ENCODE assay signal across 8 cellular contexts in the genomic region with DNA sequence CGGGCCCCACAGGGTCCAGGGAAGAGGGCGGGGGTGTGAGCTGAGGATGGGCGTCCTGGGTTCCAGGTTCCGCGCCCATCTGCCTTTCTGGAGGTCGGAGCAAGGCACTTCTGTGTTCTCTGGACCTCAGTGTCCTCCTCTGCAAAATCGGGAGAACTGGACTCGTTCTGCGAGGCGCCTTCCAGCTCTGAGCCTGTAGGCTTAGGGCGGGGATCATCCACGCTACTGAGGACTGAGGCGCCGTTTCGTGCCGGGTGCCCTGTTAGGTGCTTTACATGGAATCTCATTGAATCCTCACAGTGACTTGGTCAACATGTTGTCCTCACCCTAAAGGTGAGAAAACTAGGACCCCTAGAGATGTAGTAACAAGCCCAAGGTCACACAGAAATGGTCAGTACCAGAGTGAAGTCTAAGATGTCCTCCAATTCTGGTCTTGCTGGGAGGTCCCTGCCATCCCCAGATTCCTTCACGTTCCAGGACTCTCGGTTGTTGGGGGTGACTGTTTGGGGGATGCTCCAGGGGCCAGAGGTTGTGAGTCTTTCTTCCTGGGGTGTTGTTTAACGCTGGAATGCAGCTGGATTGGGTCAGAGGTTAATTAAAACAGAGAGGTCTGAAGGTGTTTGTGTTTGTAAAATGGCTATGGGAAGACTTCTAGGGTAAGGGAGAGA. TPM values are rescaled to one million over a fixed set of nuclear protein-coding genes. Genes with fewer than 3 reads are reported as not detected.
DNase-seq lines count a peak whose midpoint lies in the region; ATAC-seq and TF ChIP-seq lines count a peak whose summit lies in the region.

No MANE protein-coding gene starts in this region.

- H3K9ac ChIP-seq in mesenchymal stem cell (ENCODE audit: low read length) = peak overlapping the region; percentile 62

- peak overlapping the region in 1 of 2 experiments; percentile 63 for H3K23ac ChIP-seq in mesenchymal stem cell (ENCODE audit: low read length in 2 of 2)

- H2BK120ac ChIP-seq in mesenchymal stem cell (ENCODE audit: low read depth, low read length) = peak overlapping the region; percentile 7

- peak overlapping the region; percentile 80 for H2AFZ ChIP-seq in mesenchymal stem cell (ENCODE audit: low read depth, low read length)
- no peak overlapping the region for H2AFZ ChIP-seq in OCI-LY7 (ENCODE audit: low read length)

- no peaks in the 10 kb centered on the region for H3K9me2 ChIP-seq in OCI-LY7 (ENCODE audit: insufficient read depth, low read length)

- H3K4ac ChIP-seq in mesenchymal stem cell (ENCODE audit: low read depth in 1 of 2, low read length in 2 of 2) = no peak overlapping the region

- H3K36me3 ChIP-seq in mesenchymal stem cell (ENCODE audit: control insufficient read depth in 1 of 2, insufficient read depth in 2 of 2, low read depth in 1 of 2, low read length in 2 of 2) (no peaks in the 10 kb centered on the region), uterus (no peaks in the 10 kb centered on the region), OCI-LY7 (ENCODE audit: insufficient read depth, low read length) (no peaks in the 10 kb centered on the region)

- H3K4me3 ChIP-seq in mesenchymal stem cell (ENCODE audit: insufficient read depth in 1 of 2, low read depth in 1 of 2, low read length in 2 of 2) (peak overlapping the region; percentile 80 to 91), uterus (peak overlapping the region; percentile 44 to 68), OCI-LY7 (ENCODE audit: low read depth, low read length, poor library complexity, severe bottlenecking) (no peak overlapping the region)

- H3K79me2 ChIP-seq in OCI-LY7 (ENCODE audit: insufficient read depth, low read depth, low read length) = no peaks in the 10 kb centered on the region

- TF ChIP-seq CTCF in uterus (IDR thresholded peaks at IDR 0.05) = no peak
- no peak for TF ChIP-seq CTCF in OCI-LY7 (conservative IDR thresholded peaks at IDR 0.05; ENCODE audit: low read length)

- ATAC-seq in GM18511 (IDR thresholded peaks at IDR 0.05; ENCODE audit: unreplicated experiment) = peak; percentile 18
- no peak for ATAC-seq in GM19455 (IDR thresholded peaks at IDR 0.05; ENCODE audit: unreplicated experiment)

- peak overlapping the region; percentile 55 for H3K4me2 ChIP-seq in mesenchymal stem cell (ENCODE audit: low read length, poor library complexity, severe bottlenecking)
- no peak overlapping the region for H3K4me2 ChIP-seq in OCI-LY7 (ENCODE audit: low read length)

- no peak overlapping the region for H2BK12ac ChIP-seq in mesenchymal stem cell (ENCODE audit: low read length in 2 of 2)

- H3K27me3 ChIP-seq in mesenchymal stem cell (ENCODE audit: control insufficient read depth in 1 of 2, insufficient read depth in 1 of 2, low read length in 2 of 2) (no peaks in the 10 kb centered on the region), uterus (no peaks in the 10 kb centered on the region)

- 9% methylated on average over 19 of the region's 19 CpGs for WGBS in mesenchymal stem cell

- BruUV-seq in OCI-LY7 (replicated peaks; lab: Mats Ljungman, UMichigan) = no TSS peak

- peaks cover 3% of the 10 kb centered on the region for H3K79me1 ChIP-seq in mesenchymal stem cell (replicated peaks; ENCODE audit: low read length, poor library complexity, severe bottlenecking)

- no peaks in the 10 kb centered on the region for H4K20me1 ChIP-seq in OCI-LY7 (ENCODE audit: insufficient read depth, low read length)

- no peak overlapping the region for H2AK5ac ChIP-seq in mesenchymal stem cell (ENCODE audit: low read length, severe bottlenecking)

- H3K9me3 ChIP-seq in mesenchymal stem cell (ENCODE audit: control insufficient read depth, low read length) = no peaks in the 10 kb centered on the region
- H3K9me3 ChIP-seq in uterus = no peaks in the 10 kb centered on the region
- no peaks in the 10 kb centered on the region for H3K9me3 ChIP-seq in OCI-LY7 (ENCODE audit: low read length)

- peak overlapping the region; percentile 90 for H2BK15ac ChIP-seq in mesenchymal stem cell (ENCODE audit: low read depth, poor library complexity, severe bottlenecking)

- H3K4me1 ChIP-seq in mesenchymal stem cell (ENCODE audit: control insufficient read depth, insufficient read depth, low read depth, low read length) = no peaks in the 10 kb centered on the region
- no peaks in the 10 kb centered on the region for H3K4me1 ChIP-seq in uterus
- no peaks in the 10 kb centered on the region for H3K4me1 ChIP-seq in OCI-LY7 (ENCODE audit: insufficient read depth, low read length, poor library complexity, severe bottlenecking)

- H2BK5ac ChIP-seq in mesenchymal stem cell (ENCODE audit: low read depth, low read length, poor library complexity, severe bottlenecking) = peak overlapping the region; percentile 33

- no peak for TF ChIP-seq POLR2A in uterus (IDR thresholded peaks at IDR 0.05)

- peak overlapping the region; percentile 29 to 83 for H3K18ac ChIP-seq in mesenchymal stem cell (ENCODE audit: low read depth in 1 of 2, low read length in 2 of 2)

- H3K14ac ChIP-seq in mesenchymal stem cell (ENCODE audit: low read length in 2 of 2) = peak overlapping the region in 1 of 2 experiments; percentile 57

- H4K8ac ChIP-seq in mesenchymal stem cell (ENCODE audit: low read length) = peak overlapping the region; percentile 88

- intact Hi-C loops in uterus (cut with DNase I; ENCODE audit: low total_unique reads) = no loop called here
- intact Hi-C loops in OCI-LY7 (cut with micrococcal nuclease; ENCODE audit: unreplicated experiment) = no loop called here

- POLR2A ChIA-PET in OCI-LY7 (lab: Charles Lee) = interaction anchor here (0.6 kb wide), 1 partner anchor 1950 kb away, joined by 4 read pairs; no protein-coding TSS in a partner anchor

- CTCF ChIA-PET in OCI-LY7 (lab: Charles Lee; ENCODE audit: unreplicated experiment) = no interaction called here

- peak; percentile 29 for DNase-seq in NCI-H2107 treated with DMSO at 0.1 percent for 48 hours (lab: John Stamatoyannopoulos, UW; ENCODE audit: unreplicated experiment)
- peak; percentile 62 for DNase-seq in ecto neural progenitor cell (ENCODE audit: low spot score)
- DNase-seq in mesenchymal stem cell = peak; percentile 40
- DNase-seq in uterus = no peak
- DNase-seq in NCI-H226 = no peak
- DNase-seq in OCI-LY7 (ENCODE audit: low spot score) = no peak

- peak overlapping the region; percentile 51 for H3K27ac ChIP-seq in mesenchymal stem cell (ENCODE audit: low read length, poor library complexity, severe bottlenecking)
- H3K27ac ChIP-seq in uterus = peak overlapping the region; percentile 50 to 71
- no peak overlapping the region for H3K27ac ChIP-seq in OCI-LY7 (ENCODE audit: low read depth, low read length, poor library complexity, severe bottlenecking)

- H4K91ac ChIP-seq in mesenchymal stem cell (ENCODE audit: low read length) = peak overlapping the region; percentile 25

RNA-seq across cellular contexts. Expression of a gene that starts 0.7 kb away (rescaled TPM):
- 2.5 TPM for polyA plus RNA-seq in mesenchymal stem cell (2013, experiment 1 of 2)
- polyA plus RNA-seq in mesenchymal stem cell (2013, experiment 2 of 2) = 2.5 TPM
- total RNA-seq in uterus (1 to 10 TPM; 2.8 to 10.0 (median 7.4) TPM), OCI-LY7 (2022) (not detected in 2 replicates)
- not detected in 2 replicates for total RNA-seq in OCI-LY7 (2014; rRNA removed; shearing (Covaris generic))

Comparison
In these comparisons a context has a peak if more than half of its experiments do, and no peak if none do; other contexts are left out.
1. DNase-seq: peak in NCI-H2107 treated with DMSO at 0.1 percent for 48 hours (single experiment), ecto neural progenitor cell (single experiment) and mesenchymal stem cell (single experiment); none in uterus (0 of 2), NCI-H226 (single experiment) and OCI-LY7 (single experiment).